ENCODE assay signal across 14 cellular contexts in the genomic region with DNA sequence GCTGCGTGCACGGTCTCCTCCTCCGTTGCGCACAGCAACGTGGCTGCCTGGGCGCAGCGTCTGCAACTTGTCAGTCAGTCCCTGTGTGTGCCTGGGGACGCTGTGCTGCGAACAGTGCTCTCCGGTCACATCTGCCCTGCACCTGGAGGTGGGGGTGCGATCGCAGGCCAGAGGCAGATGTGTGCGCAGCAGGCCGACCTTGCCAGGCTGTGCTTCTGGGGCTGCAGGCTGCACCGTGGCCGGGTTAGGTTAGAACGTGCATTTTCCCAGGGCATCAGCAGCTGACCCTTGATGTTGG. TPM values are rescaled to one million over a fixed set of nuclear protein-coding genes. Genes with fewer than 3 reads are reported as not detected.
A peak's percentile ranks its signal among the peaks of the same experiment; 100 is the strongest.
DNase-seq lines count a peak whose midpoint lies in the region; ATAC-seq, FAIRE-seq and TF ChIP-seq lines count a peak whose summit lies in the region.
"Had no signal": no experiment of that assay in that cellular context is flagged by ENCODE, and none has a peak within 500 bp of the region (broad histone marks: within the 10 kb centered on the region; RNA-seq: fewer than 3 reads in every experiment).

No MANE protein-coding gene starts in this region.

- no peak for FAIRE-seq in astrocyte (lab: Jason Lieb, UNC)

- POLR2A ChIA-PET in activated CD4-positive, alpha-beta T cell treated with anti-CD3 and anti-CD28 coated beads for 36 hours (lab: Charles Lee) = no interaction called here

- H3K9me3 Mint-ChIP-seq in astrocyte (ENCODE audit: unreplicated experiment) = no peaks in the 10 kb centered on the region
- no peaks in the 10 kb centered on the region for H3K9me3 Mint-ChIP-seq in activated CD4-positive, alpha-beta T cell treated with anti-CD3 and anti-CD28 coated beads for 36 hours (ENCODE audit: low read depth)
- H3K9me3 Mint-ChIP-seq: nephron had no signal

- H3K9me3 ChIP-seq in astrocyte (ENCODE audit: insufficient read depth, low read depth, low read length) (no peaks in the 10 kb centered on the region), right cardiac atrium (ENCODE audit: control insufficient read depth, low read length) (no peaks in the 10 kb centered on the region), spleen (no peaks in the 10 kb centered on the region)
- H3K9me3 ChIP-seq: SJSA1 had no signal

- no peak overlapping the region for H3K4me3 Mint-ChIP-seq in astrocyte (ENCODE audit: unreplicated experiment)
- H3K4me3 Mint-ChIP-seq in activated CD4-positive, alpha-beta T cell treated with anti-CD3 and anti-CD28 coated beads for 36 hours = no peak overlapping the region

- H3K4me1 Mint-ChIP-seq in astrocyte (ENCODE audit: low read depth, unreplicated experiment) = no peaks in the 10 kb centered on the region
- H3K4me1 Mint-ChIP-seq in activated CD4-positive, alpha-beta T cell treated with anti-CD3 and anti-CD28 coated beads for 36 hours = peaks cover 11% of the 10 kb centered on the region

- H3K4me2 ChIP-seq in astrocyte (ENCODE audit: low read length) = no peak overlapping the region

- 94% methylated on average over 17 of the region's 17 CpGs for WGBS in right cardiac atrium
- WGBS in spleen, 5 donors = 94 to 98% (median 96%) methylated on average over 7 to 17 of the region's 17 CpGs

- no peaks in the 10 kb centered on the region for H3K27me3 Mint-ChIP-seq in astrocyte (ENCODE audit: low read depth, unreplicated experiment)
- H3K27me3 Mint-ChIP-seq in activated CD4-positive, alpha-beta T cell treated with anti-CD3 and anti-CD28 coated beads for 36 hours = no peaks in the 10 kb centered on the region

- CTCF ChIA-PET in activated CD4-positive, alpha-beta T cell treated with anti-CD3 and anti-CD28 coated beads for 36 hours (lab: Charles Lee) = no interaction called here

- H3K27ac ChIP-seq in astrocyte (ENCODE audit: low read depth, low read length) (no peak overlapping the region), right cardiac atrium (ENCODE audit: low read length) (no peak overlapping the region), spleen (no peak overlapping the region)
- H3K27ac ChIP-seq: SJSA1 had no signal

- intact Hi-C loops in right cardiac atrium (cut with DNase I) (no loop called here), spleen (cut with DNase I; ENCODE audit: low total_unique reads) (no loop called here)
- intact Hi-C loops in activated CD4-positive, alpha-beta T cell treated with anti-CD3 and anti-CD28 coated beads for 36 hours (cut with DNase I, micrococcal nuclease) = no loop called here

- no peak for ATAC-seq in right cardiac atrium
- ATAC-seq in activated CD4-positive, alpha-beta T cell treated with anti-CD3 and anti-CD28 coated beads for 36 hours = no peak

- H3K27me3 ChIP-seq in astrocyte (ENCODE audit: insufficient read depth, low read length) (no peaks in the 10 kb centered on the region), right cardiac atrium (ENCODE audit: control insufficient read depth, insufficient read depth) (no peaks in the 10 kb centered on the region), spleen (replicated peaks in 1 of 7) (no peaks in the 10 kb centered on the region)
- H3K27me3 ChIP-seq: SJSA1 had no signal

- peak overlapping the region; percentile 55 for H3K9ac ChIP-seq in astrocyte (ENCODE audit: low read length)

- no peak overlapping the region for H3K4me3 ChIP-seq in astrocyte (ENCODE audit: insufficient read depth, low read depth, low read length)
- no peak overlapping the region for H3K4me3 ChIP-seq in right cardiac atrium (ENCODE audit: low read length)
- H3K4me3 ChIP-seq in spleen = no peak overlapping the region
- H3K4me3 ChIP-seq: SJSA1 had no signal

- H4K20me1 ChIP-seq in astrocyte (ENCODE audit: insufficient read depth, low read length) = peaks cover 8% of the 10 kb centered on the region

- H3K4me1 ChIP-seq in astrocyte (ENCODE audit: insufficient read depth, low read length) (peaks cover 10% of the 10 kb centered on the region), right cardiac atrium (ENCODE audit: control insufficient read depth, insufficient read depth, low read length) (peaks cover 5% of the 10 kb centered on the region), spleen (peaks cover 1 to 42% (median 15%) of the 10 kb centered on the region in 6 donors)
- H3K4me1 ChIP-seq: SJSA1 had no signal

- H3K79me2 ChIP-seq in astrocyte (ENCODE audit: insufficient read depth, low read length) = peaks cover 14% of the 10 kb centered on the region

- no peak overlapping the region for H3K27ac Mint-ChIP-seq in astrocyte (ENCODE audit: unreplicated experiment)
- no peak overlapping the region for H3K27ac Mint-ChIP-seq in activated CD4-positive, alpha-beta T cell treated with anti-CD3 and anti-CD28 coated beads for 36 hours

- DNase-seq in Ammon's horn (ENCODE audit: low spot score) (peak; percentile 36), astrocyte (ENCODE audit: low read depth) (no peak), right cardiac atrium (peak in 2 of 3 donors; percentile 38 to 49), spleen (peak; percentile 76), NCI-H226 (no peak), DMS 273 (lab: John Stamatoyannopoulos, UW; ENCODE audit: unreplicated experiment) (no peak), superior temporal gyrus (ENCODE audit: extremely low spot score) (no peak)
- no peak for DNase-seq in activated CD4-positive, alpha-beta T cell treated with anti-CD3 and anti-CD28 coated beads for 36 hours
- DNase-seq: activated effector memory CD4-positive, alpha-beta T cell treated with anti-CD3 and anti-CD28 coated beads, Interleukin-2, amount 50 U/mL, for 16 hours; AML-193; kidney glomerular epithelial cell; stimulated activated naive CD4-positive, alpha-beta T cell had no signal

- TF ChIP-seq CTCF in astrocyte (IDR thresholded peaks at IDR 0.05; ENCODE audit: insufficient read depth, low read depth, low read length) = no peak
- TF ChIP-seq CTCF in spleen (IDR thresholded peaks at IDR 0.05 in 8 of 11, conservative IDR thresholded peaks at IDR 0.05 in 3 of 11) = no peak

- H3K36me3 ChIP-seq in astrocyte (ENCODE audit: insufficient read depth, low read length) = peaks cover 29% of the 10 kb centered on the region
- peaks cover 0 to 94% (median 54%) of the 10 kb centered on the region in 6 donors for H3K36me3 ChIP-seq in spleen

- TF ChIP-seq POLR2A in spleen (IDR thresholded peaks at IDR 0.05) = no peak

- no peak overlapping the region for H2AFZ ChIP-seq in astrocyte (ENCODE audit: low read depth, low read length)

- peaks cover 25% of the 10 kb centered on the region for H3K36me3 Mint-ChIP-seq in astrocyte (ENCODE audit: low read depth, unreplicated experiment)
- peaks cover 42% of the 10 kb centered on the region for H3K36me3 Mint-ChIP-seq in activated CD4-positive, alpha-beta T cell treated with anti-CD3 and anti-CD28 coated beads for 36 hours (ENCODE audit: low read depth)

RNA-seq across cellular contexts. Expression of a gene that starts 8.2 kb away (rescaled TPM):
- 32.1 and 43.0 TPM in 2 replicates for total RNA-seq in astrocyte
- total RNA-seq in right cardiac atrium = 10 to 100 TPM; 20.1 to 23.6 (median 22.2) TPM
- 22.2 TPM for polyA plus RNA-seq in right cardiac atrium
- total RNA-seq in spleen = 10 to 100 TPM; 25.4 to 39.5 (median 34.4) TPM
- polyA plus RNA-seq in spleen = 10 to 100 TPM; 40.0 to 63.0 (median 53.9) TPM
- 10 to 100 TPM; 17.7 to 29.7 TPM for total RNA-seq in activated CD4-positive, alpha-beta T cell treated with anti-CD3 and anti-CD28 coated beads for 36 hours

RNA-seq across cellular contexts. Expression of a gene that starts 35.9 kb away (rescaled TPM):
- total RNA-seq in astrocyte (109 and 121 TPM in 2 replicates), right cardiac atrium (100 to 1,000 TPM; 139 to 163 (median 147) TPM), spleen (100 to 1,000 TPM; 103 to 181 (median 154) TPM)
- polyA plus RNA-seq in right cardiac atrium (86.9 TPM), spleen (10 to 100 TPM; 33.2 to 59.5 (median 54.9) TPM)
- 10 to 100 TPM; 71.3 to 74.6 TPM for total RNA-seq in activated CD4-positive, alpha-beta T cell treated with anti-CD3 and anti-CD28 coated beads for 36 hours

Comparison
In these comparisons a context has a peak if more than half of its experiments do, and no peak if none do; other contexts are left out.
1. DNase-seq: peak in Ammon's horn (single experiment), right cardiac atrium (2 of 3) and spleen (single experiment); none in astrocyte (single experiment), activated CD4-positive, alpha-beta T cell treated with anti-CD3 and anti-CD28 coated beads for 36 hours (single experiment), NCI-H226 (single experiment), DMS 273 (single experiment) and superior temporal gyrus (single experiment).